8 cellular contexts compared by ENCODE assay signal in the genomic region with DNA sequence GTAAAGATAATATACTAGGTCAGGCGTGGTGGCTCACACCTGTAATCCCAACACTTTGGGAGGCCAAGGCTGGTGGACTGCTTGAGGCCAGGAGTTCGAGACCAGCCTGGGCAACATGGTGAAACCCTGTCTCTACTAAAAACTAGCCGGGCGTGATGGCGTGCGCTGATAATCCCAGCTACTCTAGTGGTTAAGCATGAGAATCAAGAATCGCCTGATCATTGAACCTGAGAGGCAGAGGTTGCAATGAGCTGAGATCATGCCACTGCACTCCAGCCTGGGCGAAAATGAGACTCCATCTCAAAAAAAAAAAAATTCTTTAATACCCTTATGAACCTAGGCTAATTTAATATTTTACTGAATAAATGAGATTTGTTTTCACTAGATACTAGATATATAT. TPM values are rescaled to one million over a fixed set of nuclear protein-coding genes. Genes with fewer than 3 reads are reported as not detected.
A peak's percentile ranks its signal among the peaks of the same experiment; 100 is the strongest.
DNase-seq lines count a peak whose midpoint lies in the region; ATAC-seq and TF ChIP-seq lines count a peak whose summit lies in the region.
"Not testable (repeated sequence)": the region's sequence is repeated elsewhere in the genome, so short reads cannot be mapped to it uniquely, and the experiment has no call there.

No MANE protein-coding gene starts in this region.

- H4K20me1 ChIP-seq in OCI-LY7 (ENCODE audit: insufficient read depth, low read length), result not testable (repeated sequence)

- peak overlapping the region in 1 of 3 donors; percentile 85 for H3K27ac Mint-ChIP-seq in CD4-positive, CD25-positive, alpha-beta regulatory T cell

- peaks cover 56% of the 10 kb centered on the region for H3K79me2 ChIP-seq in OCI-LY7 (ENCODE audit: insufficient read depth, low read depth, low read length)

- not testable (repeated sequence) for BruUV-seq in OCI-LY7 (replicated peaks; lab: Mats Ljungman, UMichigan)

- not testable (repeated sequence) for TF ChIP-seq CTCF in OCI-LY7 (conservative IDR thresholded peaks at IDR 0.05; ENCODE audit: low read length)

- H3K9me3 ChIP-seq in CD4-positive, CD25-positive, alpha-beta regulatory T cell (ENCODE audit: control insufficient read depth in 2 of 2, low read length in 2 of 2); OCI-LY7 (ENCODE audit: low read length): not testable (repeated sequence)

- CTCF ChIA-PET in OCI-LY7 (lab: Charles Lee; ENCODE audit: unreplicated experiment), result not testable (repeated sequence)

- ATAC-seq in CD4-positive, CD25-positive, alpha-beta regulatory T cell (ENCODE audit: low read depth in 2 of 2), result not testable (repeated sequence)
- peak; percentile 50 for ATAC-seq in GM18519 (IDR thresholded peaks at IDR 0.05; ENCODE audit: low FRiP score, unreplicated experiment)
- ATAC-seq in GM19351 (IDR thresholded peaks at IDR 0.05; ENCODE audit: unreplicated experiment), result peak; percentile 75
- ATAC-seq in GM21515 (IDR thresholded peaks at IDR 0.05; ENCODE audit: unreplicated experiment), result peak; percentile 63
- peak; percentile 55 for ATAC-seq in HG02763 (IDR thresholded peaks at IDR 0.05; ENCODE audit: unreplicated experiment)
- ATAC-seq in HG03095 (IDR thresholded peaks at IDR 0.05; ENCODE audit: unreplicated experiment), result peak; percentile 77
- peak; percentile 82 for ATAC-seq in HG03442 (IDR thresholded peaks at IDR 0.05; ENCODE audit: unreplicated experiment)

- intact Hi-C loops in OCI-LY7 (cut with micrococcal nuclease; ENCODE audit: unreplicated experiment), result not testable (repeated sequence)

- peaks cover 10 to 26% (median 18%) of the 10 kb centered on the region in 4 donors for H3K4me1 Mint-ChIP-seq in CD4-positive, CD25-positive, alpha-beta regulatory T cell

- H3K27ac ChIP-seq in CD4-positive, CD25-positive, alpha-beta regulatory T cell (ENCODE audit: insufficient read depth, low read length, poor library complexity, severe bottlenecking), result peak overlapping the region; percentile 33
- peak overlapping the region; percentile 91 for H3K27ac ChIP-seq in OCI-LY7 (ENCODE audit: low read depth, low read length, poor library complexity, severe bottlenecking)

- not testable (repeated sequence) for H3K4me3 ChIP-seq in CD4-positive, CD25-positive, alpha-beta regulatory T cell (ENCODE audit: low read depth, low read length)
- H3K4me3 ChIP-seq in OCI-LY7 (ENCODE audit: low read depth, low read length, poor library complexity, severe bottlenecking), result peak overlapping the region; percentile 35

- H3K36me3 Mint-ChIP-seq in CD4-positive, CD25-positive, alpha-beta regulatory T cell, result peaks cover 28% of the 10 kb centered on the region

- peaks cover 43% of the 10 kb centered on the region for H3K36me3 ChIP-seq in CD4-positive, CD25-positive, alpha-beta regulatory T cell (ENCODE audit: control insufficient read depth, insufficient read depth, low read length)
- peaks cover 88% of the 10 kb centered on the region for H3K36me3 ChIP-seq in OCI-LY7 (ENCODE audit: insufficient read depth, low read length)

- not testable (repeated sequence) for H3K9me3 Mint-ChIP-seq in CD4-positive, CD25-positive, alpha-beta regulatory T cell

- POLR2A ChIA-PET in OCI-LY7 (lab: Charles Lee), result interaction anchor here (0.6 to 3.1 kb wide), 18 partner anchors 11 to 289 kb away, joined by 3 to 18 read pairs (median 5); a partner anchor contains a TSS

- DNase-seq in CD4-positive, CD25-positive, alpha-beta regulatory T cell, result not testable (repeated sequence)
- peak; percentile 27 for DNase-seq in OCI-LY7 (ENCODE audit: low spot score)

- peak overlapping the region; percentile 43 for H3K4me2 ChIP-seq in OCI-LY7 (ENCODE audit: low read length)

- not testable (repeated sequence) for H3K4me3 Mint-ChIP-seq in CD4-positive, CD25-positive, alpha-beta regulatory T cell

- peaks cover 17% of the 10 kb centered on the region for H3K4me1 ChIP-seq in CD4-positive, CD25-positive, alpha-beta regulatory T cell (ENCODE audit: control insufficient read depth, insufficient read depth, low read length, poor library complexity, severe bottlenecking)
- peaks cover 31% of the 10 kb centered on the region for H3K4me1 ChIP-seq in OCI-LY7 (ENCODE audit: insufficient read depth, low read length, poor library complexity, severe bottlenecking)

- not testable (repeated sequence) for H3K27me3 Mint-ChIP-seq in CD4-positive, CD25-positive, alpha-beta regulatory T cell

- H3K9me2 ChIP-seq in OCI-LY7 (ENCODE audit: insufficient read depth, low read length), result not testable (repeated sequence)

- H3K27me3 ChIP-seq in CD4-positive, CD25-positive, alpha-beta regulatory T cell (ENCODE audit: control insufficient read depth, insufficient read depth, low read length), result not testable (repeated sequence)

- not testable (repeated sequence) for H2AFZ ChIP-seq in OCI-LY7 (ENCODE audit: low read length)

RNA-seq across cellular contexts. Expression of a gene that starts 9.4 kb away (rescaled TPM):
- 72.6 TPM for total RNA-seq in CD4-positive, CD25-positive, alpha-beta regulatory T cell
- 10 to 100 TPM; 80.5 to 95.7 (median 85.7) TPM for polyA plus RNA-seq in CD4-positive, CD25-positive, alpha-beta regulatory T cell
- total RNA-seq in OCI-LY7 (2014; rRNA removed; shearing (Covaris generic)), result 147 and 177 TPM in 2 replicates
- total RNA-seq in OCI-LY7 (2022), result 300 and 329 TPM in 2 replicates

RNA-seq across cellular contexts. Expression of a gene that starts 30.4 kb away (rescaled TPM):
- 34.8 TPM for total RNA-seq in CD4-positive, CD25-positive, alpha-beta regulatory T cell
- polyA plus RNA-seq in CD4-positive, CD25-positive, alpha-beta regulatory T cell, result 1 to 10 TPM; 5.8 to 7.4 (median 6.6) TPM
- 19.4 and 20.9 TPM in 2 replicates for total RNA-seq in OCI-LY7 (2014; rRNA removed; shearing (Covaris generic))
- 26.4 and 29.0 TPM in 2 replicates for total RNA-seq in OCI-LY7 (2022)
